Comparison of ENCODE assay signal across 8 cellular contexts in the genomic region with DNA sequence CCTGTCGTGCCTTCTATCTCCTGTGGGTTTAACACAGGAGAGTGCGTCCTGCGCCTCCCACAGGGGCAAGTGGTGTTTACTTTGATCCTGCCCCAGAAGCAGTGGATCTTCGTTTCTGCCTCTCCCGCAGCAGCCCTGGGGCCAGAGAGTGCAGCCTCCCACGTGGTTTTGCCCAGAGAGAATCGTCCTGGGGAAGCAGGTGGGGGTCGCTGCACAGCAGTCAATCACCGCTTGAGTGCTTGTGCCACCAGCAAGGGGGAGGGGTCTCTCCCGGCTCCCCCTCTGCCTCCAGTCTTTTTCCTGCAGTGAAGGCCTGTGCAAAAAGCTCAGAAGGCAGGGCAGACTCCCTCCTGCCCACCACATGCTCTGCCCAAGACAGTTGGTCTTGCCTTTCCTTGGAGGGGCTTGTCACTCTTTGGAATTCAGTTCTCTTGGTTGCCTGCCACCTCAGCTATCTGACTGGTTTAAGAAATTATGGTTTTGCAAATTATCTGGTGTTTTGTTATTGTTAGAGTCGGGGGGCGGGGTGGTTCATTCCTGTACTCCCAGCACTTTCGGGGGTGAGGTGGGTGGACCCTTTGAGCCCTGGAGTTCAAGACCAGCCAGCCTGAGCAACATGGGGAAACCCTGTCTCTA. TPM values are rescaled to one million over a fixed set of nuclear protein-coding genes. Genes with fewer than 3 reads are reported as not detected.
DNase-seq lines count a peak whose midpoint lies in the region; ATAC-seq lines count a peak whose summit lies in the region.

No MANE protein-coding gene starts in this region.

- DNase-seq in activated CD8-positive, alpha-beta memory T cell treated with anti-CD3 and anti-CD28 coated beads, Interleukin-2, amount 50 U/mL, for 24 hours (ENCODE audit: extremely low read depth) = peak; percentile 30
- no peak for DNase-seq in MV-4-11 (lab: John Stamatoyannopoulos, UW)
- no peak for DNase-seq in LoVo (ENCODE audit: low spot score)

- ATAC-seq in GM18867 (IDR thresholded peaks at IDR 0.05; ENCODE audit: unreplicated experiment) = peak; percentile 27
- peak; percentile 28 for ATAC-seq in HG03097 (IDR thresholded peaks at IDR 0.05; ENCODE audit: low FRiP score, unreplicated experiment)
- no peak for ATAC-seq in HG03025 (IDR thresholded peaks at IDR 0.05; ENCODE audit: low FRiP score, unreplicated experiment)
- no peak for ATAC-seq in HG03378 (IDR thresholded peaks at IDR 0.05; ENCODE audit: unreplicated experiment)

- H3K27ac ChIP-seq in mesodermal cell (ENCODE audit: low read depth, low read length, severe bottlenecking) = peak overlapping the region; percentile 56

- no peaks in the 10 kb centered on the region for H3K36me3 ChIP-seq in mesodermal cell (ENCODE audit: control insufficient read depth, insufficient read depth, low read length)

- no peak overlapping the region for H3K4me3 ChIP-seq in mesodermal cell (ENCODE audit: extremely low read depth, insufficient read depth, low read length, poor library complexity, severe bottlenecking)

- no peaks in the 10 kb centered on the region for H3K9me3 ChIP-seq in mesodermal cell (ENCODE audit: control insufficient read depth, low read length)

- 16 to 21% methylated on average over 9 to 10 of the region's 13 CpGs for WGBS in mesodermal cell (ENCODE audit: insufficient coverage in 2 of 2), 2 experiments

- H3K4me1 ChIP-seq in mesodermal cell (ENCODE audit: control insufficient read depth, insufficient read depth, low read length, poor library complexity, severe bottlenecking) = peaks cover 18% of the 10 kb centered on the region

RNA-seq across cellular contexts. Expression of a gene that starts 26.9 kb away (rescaled TPM):
- polyA plus RNA-seq in mesodermal cell (2013, experiment 1 of 2) = 6.7 TPM
- polyA plus RNA-seq in mesodermal cell (2013, experiment 2 of 2) = 7.2 TPM

RNA-seq across cellular contexts. Expression of a gene that starts 29.3 kb away (rescaled TPM):
- polyA plus RNA-seq in mesodermal cell (2013, experiment 1 of 2) = 35.5 TPM
- 28.0 TPM for polyA plus RNA-seq in mesodermal cell (2013, experiment 2 of 2)

RNA-seq across cellular contexts. Expression of a gene that starts 39.0 kb away (rescaled TPM):
- 126 TPM for polyA plus RNA-seq in mesodermal cell (2013, experiment 1 of 2)
- 114 TPM for polyA plus RNA-seq in mesodermal cell (2013, experiment 2 of 2)

Comparison
In these comparisons a context has a peak if more than half of its experiments do, and no peak if none do; other contexts are left out.
1. ATAC-seq: peak in GM18867 (single experiment) and HG03097 (single experiment); none in HG03025 (single experiment) and HG03378 (single experiment).